In the genomic region with DNA sequence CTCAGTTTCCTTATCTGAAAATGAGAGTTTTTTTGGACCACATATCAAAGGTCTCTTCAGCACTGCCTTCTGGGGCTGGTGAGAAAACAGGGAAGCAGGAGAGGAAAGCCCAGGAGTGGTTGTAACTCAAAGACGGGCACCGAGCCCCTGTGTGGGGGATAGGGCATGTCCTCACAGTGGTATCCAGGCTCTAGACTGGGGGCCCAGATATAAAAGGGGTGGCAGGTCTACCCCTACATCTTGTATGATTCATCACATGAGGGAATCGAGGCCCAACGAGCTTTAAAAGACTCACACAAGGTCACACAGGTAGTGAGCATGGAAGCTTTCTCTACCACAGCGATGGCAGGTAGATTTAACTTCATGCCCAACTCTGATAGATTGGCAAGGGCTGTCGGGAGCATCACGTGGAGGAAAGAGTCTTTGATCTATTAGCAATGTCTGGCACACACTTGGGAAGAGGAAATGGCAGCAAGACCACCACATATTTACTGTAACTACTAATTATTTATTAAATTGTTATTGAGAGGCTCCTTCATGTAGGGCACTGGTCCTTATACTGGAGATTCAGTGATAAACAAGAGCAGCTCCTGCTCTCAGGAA, we compare ENCODE assay signal across 25 cellular contexts. TPM values are rescaled to one million over a fixed set of nuclear protein-coding genes. Genes with fewer than 3 reads are reported as not detected.
DNase-seq lines count a peak whose midpoint lies in the region; ATAC-seq and TF ChIP-seq lines count a peak whose summit lies in the region.
"Had no signal": no experiment of that assay in that cellular context is flagged by ENCODE, and none has a peak within 500 bp of the region (broad histone marks: within the 10 kb centered on the region; RNA-seq: fewer than 3 reads in every experiment).

No MANE protein-coding gene starts in this region.

- H3K4me1 Mint-ChIP-seq in activated CD4-positive, alpha-beta T cell treated with anti-CD3 and anti-CD28 coated beads, Interleukin-2, amount 10 ng/mL, durations not matched to agents 7 days and 5 days: peaks cover 40% of the 10 kb centered on the region
- peaks cover 48% of the 10 kb centered on the region for H3K4me1 Mint-ChIP-seq in activated CD4-positive, alpha-beta T cell treated with anti-CD3 and anti-CD28 coated beads for 36 hours
- H3K4me1 Mint-ChIP-seq in T-helper 17 cell (peaks cover 36% of the 10 kb centered on the region), neural progenitor cell (peaks cover 17% of the 10 kb centered on the region)

- H3F3A ChIP-seq in neural progenitor cell (ENCODE audit: low read depth): peaks cover 12% of the 10 kb centered on the region

- no peak overlapping the region for H3K4me3 ChIP-seq in neural progenitor cell
- no peak overlapping the region for H3K4me3 ChIP-seq in stomach
- H3K4me3 ChIP-seq in upper lobe of right lung: no peak overlapping the region
- H3K4me3 ChIP-seq: GM12878, K562, SK-N-MC had no signal

- H3K4me1 ChIP-seq in neural progenitor cell: peaks cover 27% of the 10 kb centered on the region
- peaks cover 20 to 59% (median 56%) of the 10 kb centered on the region in 4 donors for H3K4me1 ChIP-seq in stomach
- peaks cover 29% of the 10 kb centered on the region for H3K4me1 ChIP-seq in upper lobe of right lung
- H3K4me1 ChIP-seq: BE2C had no signal

- no peak for ATAC-seq in activated CD4-positive, alpha-beta T cell treated with anti-CD3 and anti-CD28 coated beads for 36 hours
- ATAC-seq in T-helper 17 cell: no peak
- ATAC-seq in upper lobe of right lung: no peak
- ATAC-seq: GM12878, HCT116, K562 had no signal

- H4K20me1 ChIP-seq in neural progenitor cell (ENCODE audit: low read depth): peaks cover 3% of the 10 kb centered on the region

- 46 to 58% (median 52%) methylated on average over 7 of the region's 7 CpGs for WGBS in stomach, 5 donors

- H3K9me3 ChIP-seq in T-helper 17 cell (ENCODE audit: control insufficient read depth, low read length, poor library complexity, severe bottlenecking): no peaks in the 10 kb centered on the region
- no peaks in the 10 kb centered on the region for H3K9me3 ChIP-seq in neural progenitor cell (ENCODE audit: low read depth)
- no peaks in the 10 kb centered on the region for H3K9me3 ChIP-seq in stomach
- no peaks in the 10 kb centered on the region for H3K9me3 ChIP-seq in upper lobe of right lung
- H3K9me3 ChIP-seq: BE2C had no signal

- no peaks in the 10 kb centered on the region for H3K79me2 ChIP-seq in neural progenitor cell (ENCODE audit: low read depth)

- no peak overlapping the region for H3K9ac ChIP-seq in neural progenitor cell

- H3K4me2 ChIP-seq in neural progenitor cell: no peak overlapping the region

- no peaks in the 10 kb centered on the region for H3K36me3 Mint-ChIP-seq in activated CD4-positive, alpha-beta T cell treated with anti-CD3 and anti-CD28 coated beads, Interleukin-2, amount 10 ng/mL, durations not matched to agents 7 days and 5 days (ENCODE audit: low read depth)
- H3K36me3 Mint-ChIP-seq in activated CD4-positive, alpha-beta T cell treated with anti-CD3 and anti-CD28 coated beads for 36 hours (ENCODE audit: low read depth): no peaks in the 10 kb centered on the region
- H3K36me3 Mint-ChIP-seq in T-helper 17 cell (ENCODE audit: low read depth) (peaks cover 7% of the 10 kb centered on the region), neural progenitor cell (no peaks in the 10 kb centered on the region)

- TF ChIP-seq CTCF in neural progenitor cell (IDR thresholded peaks at IDR 0.05) (no peak), stomach (IDR thresholded peaks at IDR 0.05) (no peak), upper lobe of right lung (IDR thresholded peaks at IDR 0.05) (no peak)

- intact Hi-C loops in activated CD4-positive, alpha-beta T cell treated with anti-CD3 and anti-CD28 coated beads for 36 hours (cut with DNase I, micrococcal nuclease): no loop called here
- intact Hi-C loops in stomach (cut with DNase I; ENCODE audit: low total_unique reads): no loop called here
- intact Hi-C loops in upper lobe of right lung (cut with DNase I): no loop called here

- TF ChIP-seq EP300 in stomach (IDR thresholded peaks at IDR 0.05): no peak

- TF ChIP-seq POLR2A in stomach (IDR thresholded peaks at IDR 0.05): no peak

- peak overlapping the region; percentile 51 for H3K27ac Mint-ChIP-seq in activated CD4-positive, alpha-beta T cell treated with anti-CD3 and anti-CD28 coated beads, Interleukin-2, amount 10 ng/mL, durations not matched to agents 7 days and 5 days
- no peak overlapping the region for H3K27ac Mint-ChIP-seq in activated CD4-positive, alpha-beta T cell treated with anti-CD3 and anti-CD28 coated beads for 36 hours
- H3K27ac Mint-ChIP-seq in T-helper 17 cell (peak overlapping the region; percentile 97), neural progenitor cell (no peak overlapping the region)
- H3K27ac Mint-ChIP-seq: CD14-positive monocyte had no signal

- no peaks in the 10 kb centered on the region for H3K36me3 ChIP-seq in neural progenitor cell
- no peaks in the 10 kb centered on the region for H3K36me3 ChIP-seq in stomach
- no peaks in the 10 kb centered on the region for H3K36me3 ChIP-seq in upper lobe of right lung
- H3K36me3 ChIP-seq: BE2C had no signal

- POLR2A ChIA-PET in activated CD4-positive, alpha-beta T cell treated with anti-CD3 and anti-CD28 coated beads, Interleukin-2, amount 10 ng/mL, durations not matched to agents 7 days and 5 days (lab: Charles Lee): no interaction called here
- POLR2A ChIA-PET in activated CD4-positive, alpha-beta T cell treated with anti-CD3 and anti-CD28 coated beads for 36 hours (lab: Charles Lee): interaction anchor here (0.7 kb wide), 1 partner anchor 38 kb away, joined by 3 read pairs; no protein-coding TSS in a partner anchor

- H3K27me3 ChIP-seq in neural progenitor cell (peaks cover 46% of the 10 kb centered on the region), stomach (peaks cover 0 to 18% (median 0%) of the 10 kb centered on the region in 3 donors), upper lobe of right lung (no peaks in the 10 kb centered on the region)
- H3K27me3 ChIP-seq: BE2C had no signal

- no peak for DNase-seq in activated CD4-positive, alpha-beta T cell treated with anti-CD3 and anti-CD28 coated beads, Interleukin-2, amount 10 ng/mL, durations not matched to agents 7 days and 5 days
- no peak for DNase-seq in activated CD4-positive, alpha-beta T cell treated with anti-CD3 and anti-CD28 coated beads for 36 hours
- DNase-seq in T-helper 17 cell (no peak), neural progenitor cell (ENCODE audit: low spot score) (no peak), stomach (no peak), UCSD-AML1 (lab: John Stamatoyannopoulos, UW; ENCODE audit: unreplicated experiment) (no peak), NCI-H2107 (lab: John Stamatoyannopoulos, UW) (no peak), upper lobe of right lung (no peak)
- DNase-seq: 8988T, ACHN, BE2C, DMS53, Kasumi-1, NCI-H1092 treated with DMSO at 0.1 percent for 48 hours, NCI-H1436, NCI-H1930, NCI-H446, NCI-H524 treated with DMSO at 0.1 percent for 48 hours, NCI-H774, SIG-M5 had no signal

- H3K9me3 Mint-ChIP-seq in activated CD4-positive, alpha-beta T cell treated with anti-CD3 and anti-CD28 coated beads, Interleukin-2, amount 10 ng/mL, durations not matched to agents 7 days and 5 days: no peaks in the 10 kb centered on the region
- no peaks in the 10 kb centered on the region for H3K9me3 Mint-ChIP-seq in activated CD4-positive, alpha-beta T cell treated with anti-CD3 and anti-CD28 coated beads for 36 hours (ENCODE audit: low read depth)
- no peaks in the 10 kb centered on the region for H3K9me3 Mint-ChIP-seq in neural progenitor cell

- H3K27ac ChIP-seq in neural progenitor cell (no peak overlapping the region), stomach (peak overlapping the region in 4 of 5 donors; percentile 24 to 89 (median 54)), upper lobe of right lung (no peak overlapping the region)
- H3K27ac ChIP-seq: SK-N-MC had no signal

- CTCF ChIA-PET in activated CD4-positive, alpha-beta T cell treated with anti-CD3 and anti-CD28 coated beads, Interleukin-2, amount 10 ng/mL, durations not matched to agents 7 days and 5 days (lab: Charles Lee): interaction anchor here (0.8 kb wide), 1 partner anchor 11 kb away, joined by 3 read pairs; no protein-coding TSS in a partner anchor
- CTCF ChIA-PET in activated CD4-positive, alpha-beta T cell treated with anti-CD3 and anti-CD28 coated beads for 36 hours (lab: Charles Lee): interaction anchor here (0.6 to 2.0 kb wide), 9 partner anchors 12 to 224 kb away, joined by 3 to 7 read pairs (median 4); no protein-coding TSS in a partner anchor

- no peak overlapping the region for H3K4me3 Mint-ChIP-seq in activated CD4-positive, alpha-beta T cell treated with anti-CD3 and anti-CD28 coated beads, Interleukin-2, amount 10 ng/mL, durations not matched to agents 7 days and 5 days
- no peak overlapping the region for H3K4me3 Mint-ChIP-seq in activated CD4-positive, alpha-beta T cell treated with anti-CD3 and anti-CD28 coated beads for 36 hours
- peak overlapping the region; percentile 47 for H3K4me3 Mint-ChIP-seq in T-helper 17 cell
- H3K4me3 Mint-ChIP-seq in neural progenitor cell: peak overlapping the region; percentile 50

- no peak overlapping the region for H2AFZ ChIP-seq in neural progenitor cell (replicated peaks)

- H3K27me3 Mint-ChIP-seq in activated CD4-positive, alpha-beta T cell treated with anti-CD3 and anti-CD28 coated beads, Interleukin-2, amount 10 ng/mL, durations not matched to agents 7 days and 5 days: peaks cover 25% of the 10 kb centered on the region
- H3K27me3 Mint-ChIP-seq in activated CD4-positive, alpha-beta T cell treated with anti-CD3 and anti-CD28 coated beads for 36 hours: peaks cover 15% of the 10 kb centered on the region
- H3K27me3 Mint-ChIP-seq in T-helper 17 cell (peaks cover 56% of the 10 kb centered on the region), neural progenitor cell (ENCODE audit: insufficient read depth, low read depth) (peaks cover 26% of the 10 kb centered on the region)

RNA-seq across cellular contexts. Expression of gene EPHB3, which starts 4.1 kb away (rescaled TPM):
- total RNA-seq in activated CD4-positive, alpha-beta T cell treated with anti-CD3 and anti-CD28 coated beads, Interleukin-2, amount 10 ng/mL, durations not matched to agents 7 days and 5 days: under 1 TPM; 0.12 to 0.22 TPM
- total RNA-seq in activated CD4-positive, alpha-beta T cell treated with anti-CD3 and anti-CD28 coated beads for 36 hours: not detected
- total RNA-seq in T-helper 17 cell (under 1 TPM in 1 of 2 donors, not detected in 1; 0.35 TPM), neural progenitor cell (ENCODE audit: low replicate concordance) (2.3 and 3.6 TPM in 2 replicates), stomach (10 to 100 TPM; 20.4 to 33.3 (median 22.8) TPM), upper lobe of right lung (7.8 TPM)
- polyA plus RNA-seq in stomach: 10 to 100 TPM in 1 of 3 donors, 1 to 10 TPM in 2; 2.9 to 25.1 (median 8.5) TPM
- total RNA-seq: GM12878, K562 had no signal
- polyA plus RNA-seq: K562 had no signal

Comparison
In these comparisons a context has a peak if more than half of its experiments do, and no peak if none do; other contexts are left out.
1. H3K27ac Mint-ChIP-seq: peak in activated CD4-positive, alpha-beta T cell treated with anti-CD3 and anti-CD28 coated beads, Interleukin-2, amount 10 ng/mL, durations not matched to agents 7 days and 5 days (single experiment) and T-helper 17 cell (single experiment); none in activated CD4-positive, alpha-beta T cell treated with anti-CD3 and anti-CD28 coated beads for 36 hours (single experiment) and neural progenitor cell (single experiment).
2. H3K4me3 Mint-ChIP-seq: peak in T-helper 17 cell (single experiment) and neural progenitor cell (single experiment); none in activated CD4-positive, alpha-beta T cell treated with anti-CD3 and anti-CD28 coated beads, Interleukin-2, amount 10 ng/mL, durations not matched to agents 7 days and 5 days (single experiment) and activated CD4-positive, alpha-beta T cell treated with anti-CD3 and anti-CD28 coated beads for 36 hours (single experiment).
3. H3K27ac ChIP-seq: peak in stomach (4 of 5); none in neural progenitor cell (single experiment) and upper lobe of right lung (single experiment).